13 cellular contexts compared by ENCODE assay signal in the genomic region with DNA sequence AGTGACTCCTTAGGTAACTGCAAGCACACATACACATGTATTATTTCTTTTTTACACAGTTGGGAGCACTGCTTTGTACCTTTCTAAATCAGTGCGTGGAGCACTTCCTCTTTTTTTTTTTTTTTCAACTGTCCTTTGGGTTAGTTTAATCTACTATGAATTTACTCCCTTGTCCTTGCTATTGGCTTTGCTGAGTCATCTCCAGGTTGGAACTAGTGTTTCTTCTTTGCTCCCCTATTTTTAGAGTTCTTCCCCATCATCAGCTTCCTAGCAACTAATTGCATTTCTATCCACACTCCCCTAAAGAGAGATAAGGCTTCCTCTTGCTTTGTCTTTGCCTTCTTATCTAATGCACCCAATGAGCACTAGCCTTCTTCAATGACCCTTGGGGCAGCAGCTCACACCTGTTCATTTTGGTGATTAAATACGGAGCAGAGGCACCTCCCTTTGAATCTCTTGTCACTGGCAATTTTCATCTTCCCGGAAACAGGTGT. TPM values are rescaled to one million over a fixed set of nuclear protein-coding genes. Genes with fewer than 3 reads are reported as not detected.
DNase-seq lines count a peak whose midpoint lies in the region; ATAC-seq and TF ChIP-seq lines count a peak whose summit lies in the region.
"Had no signal": no experiment of that assay in that cellular context is flagged by ENCODE, and none has a peak within 500 bp of the region (broad histone marks: within the 10 kb centered on the region; RNA-seq: fewer than 3 reads in every experiment).

No MANE protein-coding gene starts in this region.

- H3K4me1 ChIP-seq in endodermal cell (ENCODE audit: control insufficient read depth, insufficient read depth, low read length) (peaks cover 14% of the 10 kb centered on the region), thyroid gland (no peaks in the 10 kb centered on the region)
- H3K4me1 ChIP-seq: suprapubic skin had no signal

- no peaks in the 10 kb centered on the region for H3K36me3 ChIP-seq in endodermal cell (ENCODE audit: control insufficient read depth, insufficient read depth, low read length)
- no peaks in the 10 kb centered on the region for H3K36me3 ChIP-seq in thyroid gland
- H3K36me3 ChIP-seq: suprapubic skin had no signal

- H3K4me1 Mint-ChIP-seq in endodermal cell: peaks cover 50% of the 10 kb centered on the region
- peaks cover 3% of the 10 kb centered on the region for H3K4me1 Mint-ChIP-seq in activated CD8-positive, alpha-beta T cell treated with anti-CD3 and anti-CD28 coated beads, Interleukin-2, amount 10 ng/mL, durations not matched to agents 7 days and 5 days (ENCODE audit: low read depth)

- no peak overlapping the region for H3K9ac ChIP-seq in endodermal cell (ENCODE audit: extremely low read depth, low read length, poor library complexity, severe bottlenecking)

- H3K27me3 ChIP-seq in endodermal cell (ENCODE audit: control insufficient read depth, insufficient read depth, low read length, poor library complexity, severe bottlenecking) (no peaks in the 10 kb centered on the region), thyroid gland (no peaks in the 10 kb centered on the region)
- H3K27me3 ChIP-seq: suprapubic skin had no signal

- H3K27ac Mint-ChIP-seq in endodermal cell: peak overlapping the region; percentile 87
- no peak overlapping the region for H3K27ac Mint-ChIP-seq in activated CD8-positive, alpha-beta T cell treated with anti-CD3 and anti-CD28 coated beads, Interleukin-2, amount 10 ng/mL, durations not matched to agents 7 days and 5 days
- H3K27ac Mint-ChIP-seq: naive thymus-derived CD4-positive, alpha-beta T cell; T-helper 1 cell treated with Interleukin-12 subunit alpha and Interleukin-12 subunit beta and Interleukin-4 antibody, amounts not matched to agents 30 μg/mL and 1 μg/mL, for 36 hours had no signal

- no peak overlapping the region for H3K4me3 Mint-ChIP-seq in endodermal cell
- H3K4me3 Mint-ChIP-seq in activated CD8-positive, alpha-beta T cell treated with anti-CD3 and anti-CD28 coated beads, Interleukin-2, amount 10 ng/mL, durations not matched to agents 7 days and 5 days: no peak overlapping the region
- H3K4me3 Mint-ChIP-seq: naive thymus-derived CD4-positive, alpha-beta T cell; T-helper 1 cell treated with Interleukin-12 subunit alpha and Interleukin-12 subunit beta and Interleukin-4 antibody, amounts not matched to agents 30 μg/mL and 1 μg/mL, for 36 hours had no signal

- TF ChIP-seq CTCF in endodermal cell (conservative IDR thresholded peaks at IDR 0.05): no peak
- TF ChIP-seq CTCF in thyroid gland (IDR thresholded peaks at IDR 0.05): no peak

- H3K27me3 Mint-ChIP-seq in endodermal cell (ENCODE audit: insufficient read depth): no peaks in the 10 kb centered on the region
- peaks cover 2% of the 10 kb centered on the region for H3K27me3 Mint-ChIP-seq in activated CD8-positive, alpha-beta T cell treated with anti-CD3 and anti-CD28 coated beads, Interleukin-2, amount 10 ng/mL, durations not matched to agents 7 days and 5 days (ENCODE audit: low read depth)
- H3K27me3 Mint-ChIP-seq: naive thymus-derived CD4-positive, alpha-beta T cell had no signal

- no peaks in the 10 kb centered on the region for H3K9me3 Mint-ChIP-seq in endodermal cell
- H3K9me3 Mint-ChIP-seq in activated CD8-positive, alpha-beta T cell treated with anti-CD3 and anti-CD28 coated beads, Interleukin-2, amount 10 ng/mL, durations not matched to agents 7 days and 5 days (ENCODE audit: insufficient read depth): no peaks in the 10 kb centered on the region
- H3K9me3 Mint-ChIP-seq: naive thymus-derived CD4-positive, alpha-beta T cell; T-helper 1 cell treated with Interleukin-12 subunit alpha and Interleukin-12 subunit beta and Interleukin-4 antibody, amounts not matched to agents 30 μg/mL and 1 μg/mL, for 36 hours had no signal

- intact Hi-C loops in thyroid gland (cut with DNase I): no loop called here

- H3K4me3 ChIP-seq in endodermal cell (ENCODE audit: low read length): peak overlapping the region; percentile 39
- no peak overlapping the region for H3K4me3 ChIP-seq in thyroid gland (replicated peaks in 1 of 3)
- H3K4me3 ChIP-seq: suprapubic skin had no signal

- H3K27ac ChIP-seq in endodermal cell (ENCODE audit: low read depth, low read length) (no peak overlapping the region), thyroid gland (no peak overlapping the region), substantia nigra (ENCODE audit: low read depth, low read length, poor library complexity, severe bottlenecking) (no peak overlapping the region)
- H3K27ac ChIP-seq: suprapubic skin had no signal

- CTCF ChIA-PET in activated CD8-positive, alpha-beta T cell treated with anti-CD3 and anti-CD28 coated beads, Interleukin-2, amount 10 ng/mL, durations not matched to agents 7 days and 5 days (lab: Charles Lee): interaction anchor here (0.8 kb wide), 1 partner anchor 13 kb away, joined by 3 read pairs; no protein-coding TSS in a partner anchor

- DNase-seq in DMS153 (lab: John Stamatoyannopoulos, UW): peak; percentile 74
- peak; percentile 38 for DNase-seq in NCI-H345 treated with DMSO at 0.1 percent for 48 hours (lab: John Stamatoyannopoulos, UW; ENCODE audit: unreplicated experiment)
- DNase-seq in endodermal cell: peak; percentile 72
- DNase-seq in thyroid gland: no peak
- DNase-seq in substantia nigra (lab: John Stamatoyannopoulos, UW): no peak
- DNase-seq in activated CD8-positive, alpha-beta T cell treated with anti-CD3 and anti-CD28 coated beads, Interleukin-2, amount 10 ng/mL, durations not matched to agents 7 days and 5 days: no peak
- DNase-seq: head of caudate nucleus; naive thymus-derived CD4-positive, alpha-beta T cell had no signal

- peak; percentile 47 for ATAC-seq in HG03432 (IDR thresholded peaks at IDR 0.05; ENCODE audit: unreplicated experiment)
- no peak for ATAC-seq in activated CD8-positive, alpha-beta T cell treated with anti-CD3 and anti-CD28 coated beads, Interleukin-2, amount 10 ng/mL, durations not matched to agents 7 days and 5 days
- no peak for ATAC-seq in HG02852 (IDR thresholded peaks at IDR 0.05; ENCODE audit: unreplicated experiment)
- ATAC-seq: naive thymus-derived CD4-positive, alpha-beta T cell had no signal

- H3K9me3 ChIP-seq in endodermal cell (ENCODE audit: control insufficient read depth, low read length): no peaks in the 10 kb centered on the region
- H3K9me3 ChIP-seq in thyroid gland: no peaks in the 10 kb centered on the region
- H3K9me3 ChIP-seq: suprapubic skin had no signal

- TF ChIP-seq POLR2A in thyroid gland (IDR thresholded peaks at IDR 0.05): no peak

- 35 to 57% methylated on average over 1 to 3 of the region's 3 CpGs for WGBS in endodermal cell (ENCODE audit: insufficient coverage in 1 of 2, insufficient read length in 1 of 2), 2 experiments
- WGBS in thyroid gland, 2 donors: 61 to 74% methylated on average over 3 of the region's 3 CpGs

- POLR2A ChIA-PET in activated CD8-positive, alpha-beta T cell treated with anti-CD3 and anti-CD28 coated beads, Interleukin-2, amount 10 ng/mL, durations not matched to agents 7 days and 5 days (lab: Charles Lee): interaction anchor here (0.6 kb wide), 1 partner anchor 181 kb away, joined by 3 read pairs; no protein-coding TSS in a partner anchor

- H3K36me3 Mint-ChIP-seq in endodermal cell (ENCODE audit: low read depth): peaks cover 4% of the 10 kb centered on the region
- H3K36me3 Mint-ChIP-seq in activated CD8-positive, alpha-beta T cell treated with anti-CD3 and anti-CD28 coated beads, Interleukin-2, amount 10 ng/mL, durations not matched to agents 7 days and 5 days (ENCODE audit: low read depth): no peaks in the 10 kb centered on the region

RNA-seq across cellular contexts. Expression of a gene that starts 24.3 kb away (rescaled TPM):
- 10 to 100 TPM; 17.2 to 18.3 TPM for total RNA-seq in endodermal cell
- 0.75 TPM for polyA plus RNA-seq in endodermal cell (2013, experiment 1 of 2)
- 1.4 TPM for polyA plus RNA-seq in endodermal cell (2013, experiment 2 of 2)
- not detected for total RNA-seq in thyroid gland
- total RNA-seq in activated CD8-positive, alpha-beta T cell treated with anti-CD3 and anti-CD28 coated beads, Interleukin-2, amount 10 ng/mL, durations not matched to agents 7 days and 5 days: 1 to 10 TPM; 2.5 to 3.2 TPM
- total RNA-seq: LHCN-M2, suprapubic skin had no signal
- polyA plus RNA-seq: naive thymus-derived CD4-positive, alpha-beta T cell had no signal

RNA-seq across cellular contexts. Expression of a gene that starts 55.3 kb away (rescaled TPM):
- total RNA-seq in endodermal cell (10 to 100 TPM; 13.4 to 18.2 TPM), thyroid gland (10 to 100 TPM; 10.2 to 14.9 (median 13.6) TPM)
- 8.1 TPM for polyA plus RNA-seq in endodermal cell (2013, experiment 1 of 2)
- 7.6 TPM for polyA plus RNA-seq in endodermal cell (2013, experiment 2 of 2)
- total RNA-seq in activated CD8-positive, alpha-beta T cell treated with anti-CD3 and anti-CD28 coated beads, Interleukin-2, amount 10 ng/mL, durations not matched to agents 7 days and 5 days: 1 to 10 TPM; 1.6 to 2.2 TPM

Comparison
In these comparisons a context has a peak if more than half of its experiments do, and no peak if none do; other contexts are left out.
1. DNase-seq: peak in DMS153 (single experiment), NCI-H345 treated with DMSO at 0.1 percent for 48 hours (single experiment) and endodermal cell (single experiment); none in thyroid gland (0 of 2), substantia nigra (0 of 49) and activated CD8-positive, alpha-beta T cell treated with anti-CD3 and anti-CD28 coated beads, Interleukin-2, amount 10 ng/mL, durations not matched to agents 7 days and 5 days (single experiment).
2. RNA of a gene that starts 24.3 kb away (total RNA-seq): 17.2 to 18.3 TPM in endodermal cell; 2.5 to 3.2 TPM in activated CD8-positive, alpha-beta T cell treated with anti-CD3 and anti-CD28 coated beads, Interleukin-2, amount 10 ng/mL, durations not matched to agents 7 days and 5 days and not detected in thyroid gland; every median in the first group is over 4 times any median in the second.